ENCODE assay signal across 1 cellular context in genomic region chr16:3306078-3306477, GRCh38.
A peak's percentile ranks its signal among the peaks of the same experiment; 100 is the strongest.
TF ChIP-seq lines count a peak whose summit lies in the region.

No MANE protein-coding gene starts in this region.

TF ChIP-seq in HepG2, 621 proteins besides CTCF, POLR2A, EP300 and RAD21:
- TF ChIP-seq ZNF296 (CRISPR knock-in tag; conservative IDR thresholded peaks at IDR 0.05) (no peak), ZFP62 (CRISPR knock-in tag; IDR thresholded peaks at IDR 0.05) (no peak), SMYD3 (CRISPR knock-in tag; IDR thresholded peaks at IDR 0.05) (no peak), MAFF (IDR thresholded peaks at IDR 0.05; ENCODE audit: low read depth, low read length) (peak; percentile 73), GATAD1 (CRISPR knock-in tag; IDR thresholded peaks at IDR 0.05) (no peak), FOXC1 (CRISPR knock-in tag; IDR thresholded peaks at IDR 0.05; ENCODE audit: borderline replicate concordance) (no peak), REL (CRISPR knock-in tag; conservative IDR thresholded peaks at IDR 0.05) (no peak), MAFK (conservative IDR thresholded peaks at IDR 0.05 in 1 of 2, IDR thresholded peaks at IDR 0.05 in 1 of 2; ENCODE audit: low read length in 2 of 2) (peak; percentile 76 to 78), ZNF574 (CRISPR knock-in tag; IDR thresholded peaks at IDR 0.05) (no peak), ZUFSP (CRISPR knock-in tag; IDR thresholded peaks at IDR 0.05; ENCODE audit: borderline replicate concordance) (no peak), PAXIP1 (CRISPR knock-in tag; conservative IDR thresholded peaks at IDR 0.05) (no peak), ZNF556 (CRISPR knock-in tag; IDR thresholded peaks at IDR 0.05; ENCODE audit: borderline replicate concordance) (no peak), MAX (IDR thresholded peaks at IDR 0.05) (no peak), ZBTB49 (CRISPR knock-in tag; IDR thresholded peaks at IDR 0.05; ENCODE audit: borderline replicate concordance) (no peak), ZNF251 (CRISPR knock-in tag; IDR thresholded peaks at IDR 0.05) (no peak)
